Comparison of ENCODE assay signal across 22 cellular contexts in genomic region chr11:105357764-105358163, GRCh38.
DNase-seq lines count a peak whose midpoint lies in the region; ATAC-seq, FAIRE-seq and TF ChIP-seq lines count a peak whose summit lies in the region.
"Had no signal": no experiment of that assay in that cellular context is flagged by ENCODE, and none has a peak within 500 bp of the region (broad histone marks: within the 10 kb centered on the region; RNA-seq: fewer than 3 reads in every experiment).

No MANE protein-coding gene starts in this region.

- H3K4me1 Mint-ChIP-seq in activated T-cell treated with anti-CD3 and anti-CD28 coated beads, Interleukin-2, amount 50 U/mL, for 72 hours (ENCODE audit: low read depth), result no peaks in the 10 kb centered on the region

- DNase-seq in ELR (ENCODE audit: low read depth) (peak; percentile 1), RPMI7951 (ENCODE audit: low read depth) (peak; percentile 7), dermis blood vessel endothelial cell (peak; percentile 5), non-pigmented ciliary epithelial cell (ENCODE audit: low read depth) (peak; percentile 34), GM12891 (ENCODE audit: insufficient read length, low spot score) (no peak)
- no peak for DNase-seq in activated T-cell treated with anti-CD3 and anti-CD28 coated beads, Interleukin-2, amount 50 U/mL, for 72 hours
- DNase-seq: activated CD4-positive, alpha-beta memory T cell treated with anti-CD3 and anti-CD28 coated beads for 36 hours; activated CD4-positive, CD25-positive, alpha-beta regulatory T cell; AML-193; amygdala; effector memory CD4-positive, alpha-beta T cell; kidney; MM.1S; NCI-H1436; NCI-H524; nucleus accumbens; stimulated activated CD4-positive, alpha-beta T cell treated with anti-CD3 and anti-CD28 coated beads, Interleukin-4, amount 100 ng/mL, for 1 hour; stimulated activated naive CD4-positive, alpha-beta T cell; T1000 had no signal

- no peak for TF ChIP-seq POLR2A in GM12891 (IDR thresholded peaks at IDR 0.05; ENCODE audit: low read depth, low read length)

- ATAC-seq in HG03521 (IDR thresholded peaks at IDR 0.05; ENCODE audit: unreplicated experiment), result no peak
- no peak for ATAC-seq in activated T-cell treated with anti-CD3 and anti-CD28 coated beads, Interleukin-2, amount 50 U/mL, for 72 hours (replicated peaks in 1 of 2)
- ATAC-seq: esophagus mucosa had no signal

- H3K27ac Mint-ChIP-seq in activated T-cell treated with anti-CD3 and anti-CD28 coated beads, Interleukin-2, amount 50 U/mL, for 72 hours, result no peak overlapping the region
- H3K27ac Mint-ChIP-seq: activated CD4-positive, alpha-beta memory T cell treated with anti-CD3 and anti-CD28 coated beads for 36 hours had no signal

- H3K27me3 Mint-ChIP-seq in activated T-cell treated with anti-CD3 and anti-CD28 coated beads, Interleukin-2, amount 50 U/mL, for 72 hours (ENCODE audit: low read depth), result no peaks in the 10 kb centered on the region

- H3K36me3 Mint-ChIP-seq in activated T-cell treated with anti-CD3 and anti-CD28 coated beads, Interleukin-2, amount 50 U/mL, for 72 hours (ENCODE audit: insufficient read depth in 2 of 2), result no peaks in the 10 kb centered on the region
- H3K36me3 Mint-ChIP-seq: activated CD4-positive, alpha-beta memory T cell treated with anti-CD3 and anti-CD28 coated beads for 36 hours had no signal

- no peak for FAIRE-seq in GM12891 (lab: Jason Lieb, UNC)
- FAIRE-seq: RCC 7860 had no signal

- no peak overlapping the region for H3K4me3 Mint-ChIP-seq in activated T-cell treated with anti-CD3 and anti-CD28 coated beads, Interleukin-2, amount 50 U/mL, for 72 hours
- H3K4me3 Mint-ChIP-seq: activated CD4-positive, alpha-beta memory T cell treated with anti-CD3 and anti-CD28 coated beads for 36 hours had no signal

- no peaks in the 10 kb centered on the region for H3K9me3 Mint-ChIP-seq in activated T-cell treated with anti-CD3 and anti-CD28 coated beads, Interleukin-2, amount 50 U/mL, for 72 hours
- H3K9me3 Mint-ChIP-seq: activated CD4-positive, alpha-beta memory T cell treated with anti-CD3 and anti-CD28 coated beads for 36 hours had no signal

TF ChIP-seq in GM12891, 5 proteins besides CTCF, POLR2A, EP300 and RAD21:
- no peak for TF ChIP-seq SPI1 (IDR thresholded peaks at IDR 0.05; ENCODE audit: low read depth, low read length)
- TF ChIP-seq PAX5 (IDR thresholded peaks at IDR 0.05; ENCODE audit: insufficient read depth, low read length, severe bottlenecking), result no peak
- TF ChIP-seq POLR2AphosphoS5 (IDR thresholded peaks at IDR 0.05; ENCODE audit: low read depth, low read length), result no peak
- TF ChIP-seq POU2F2 (IDR thresholded peaks at IDR 0.05; ENCODE audit: low read depth, low read length), result no peak
- TF ChIP-seq TAF1 (IDR thresholded peaks at IDR 0.05; ENCODE audit: low read depth, low read length), result no peak

Comparison
In these comparisons a context has a peak if more than half of its experiments do, and no peak if none do; other contexts are left out.
1. DNase-seq: peak in ELR (single experiment), RPMI7951 (single experiment), dermis blood vessel endothelial cell (single experiment) and non-pigmented ciliary epithelial cell (single experiment); none in activated T-cell treated with anti-CD3 and anti-CD28 coated beads, Interleukin-2, amount 50 U/mL, for 72 hours (0 of 2) and GM12891 (single experiment).